ENCODE assay signal across 8 cellular contexts in genomic region chr10:132551093-132551807, GRCh38. TPM values are rescaled to one million over a fixed set of nuclear protein-coding genes. Genes with fewer than 3 reads are reported as not detected.
DNase-seq lines count a peak whose midpoint lies in the region; ATAC-seq and TF ChIP-seq lines count a peak whose summit lies in the region.

No MANE protein-coding gene starts in this region.

- H3K4me3 ChIP-seq in Karpas-422 (ENCODE audit: low read length) = peak overlapping the region; percentile 22; the same call in 1 of the 2 replicates
- H3K4me3 ChIP-seq in coronary artery = peak overlapping the region; percentile 6

- peak overlapping the region; percentile 64 for H3K9ac ChIP-seq in Karpas-422 (ENCODE audit: low read length)

- no peaks in the 10 kb centered on the region for H3K9me3 ChIP-seq in Karpas-422 (ENCODE audit: low read length)

- no peaks in the 10 kb centered on the region for H3K79me2 ChIP-seq in Karpas-422 (ENCODE audit: low read length)

- no peaks in the 10 kb centered on the region; the same call in 1 of the 2 replicates for H4K20me1 ChIP-seq in Karpas-422 (ENCODE audit: insufficient read depth, low read depth, low read length)

- H3K36me3 ChIP-seq in Karpas-422 (ENCODE audit: insufficient read depth, low read length) = no peaks in the 10 kb centered on the region

- no peaks in the 10 kb centered on the region for H3K27me3 ChIP-seq in Karpas-422 (ENCODE audit: low read length)

- H3K27ac ChIP-seq in Karpas-422 (ENCODE audit: low read length) (peak overlapping the region; percentile 89), coronary artery (no peak overlapping the region)

- peaks cover 40% of the 10 kb centered on the region for H3K4me1 ChIP-seq in Karpas-422 (ENCODE audit: low read length)

- TF ChIP-seq CTCF in coronary artery (IDR thresholded peaks at IDR 0.05) = no peak

- H3K4me2 ChIP-seq in Karpas-422 (ENCODE audit: low read depth, low read length, poor library complexity, severe bottlenecking) = peak overlapping the region; percentile 63

- DNase-seq in Karpas-422 (peak; percentile 85), coronary artery (ENCODE audit: low spot score) (no peak), D341Med (ENCODE audit: low spot score) (no peak), NCI-H187 (lab: John Stamatoyannopoulos, UW) (no peak), NCI-H748 treated with DMSO at 0.1 percent for 48 hours (lab: John Stamatoyannopoulos, UW) (no peak), NCI-H774 (lab: John Stamatoyannopoulos, UW) (no peak)

- peak overlapping the region; percentile 77; the same call in 1 of the 2 replicates for H2AFZ ChIP-seq in Karpas-422 (ENCODE audit: low read length)

- H3K9me2 ChIP-seq in Karpas-422 (replicated peaks; ENCODE audit: insufficient read depth, low read length) = no peaks in the 10 kb centered on the region

- ATAC-seq in GM18502 (IDR thresholded peaks at IDR 0.05; ENCODE audit: poor library complexity, unreplicated experiment) = peak; percentile 70
- ATAC-seq in GM21447 (IDR thresholded peaks at IDR 0.05; ENCODE audit: unreplicated experiment) = peak; percentile 63

RNA-seq across cellular contexts. Expression of gene INPP5A, which starts 13.7 kb away (rescaled TPM):
- 9.1 and 11.8 TPM in 2 replicates for total RNA-seq in Karpas-422 (2014; rRNA removed; shearing (Covaris generic); ENCODE audit: low replicate concordance)
